In genomic region chr1:159917533-159917932, GRCh38 we compare ENCODE assay signal across 12 cellular contexts. TPM values are rescaled to one million over a fixed set of nuclear protein-coding genes. Genes with fewer than 3 reads are reported as not detected.
A peak's percentile ranks its signal among the peaks of the same experiment; 100 is the strongest.
DNase-seq lines count a peak whose midpoint lies in the region; ATAC-seq and TF ChIP-seq lines count a peak whose summit lies in the region.
"Had no signal": no experiment of that assay in that cellular context is flagged by ENCODE, and none has a peak within 500 bp of the region (broad histone marks: within the 10 kb centered on the region; RNA-seq: fewer than 3 reads in every experiment).

No MANE protein-coding gene starts in this region.

- peaks cover 19% of the 10 kb centered on the region for H3K79me1 ChIP-seq in mesendoderm (ENCODE audit: low read length)

- H3K18ac ChIP-seq in mesendoderm (ENCODE audit: low read length), result no peak overlapping the region

- no peak overlapping the region for H3K4ac ChIP-seq in mesendoderm (ENCODE audit: low read depth, low read length)

- H3K9me3 ChIP-seq in left ventricle myocardium inferior (replicated peaks) (no peaks in the 10 kb centered on the region), tibial nerve (no peaks in the 10 kb centered on the region)
- no peaks in the 10 kb centered on the region for H3K9me3 ChIP-seq in effector memory CD4-positive, alpha-beta T cell (ENCODE audit: control insufficient read depth, low read length)

- no peaks in the 10 kb centered on the region for H3K27me3 ChIP-seq in left ventricle myocardium inferior (ENCODE audit: low read depth)
- no peaks in the 10 kb centered on the region for H3K27me3 ChIP-seq in mesendoderm (ENCODE audit: insufficient read depth, low read length, poor library complexity)
- H3K27me3 ChIP-seq in tibial nerve, result no peaks in the 10 kb centered on the region
- no peaks in the 10 kb centered on the region for H3K27me3 ChIP-seq in effector memory CD4-positive, alpha-beta T cell (replicated peaks; ENCODE audit: control insufficient read depth, insufficient read depth, low read length, poor library complexity, severe bottlenecking)

- H3K4me1 ChIP-seq in left ventricle myocardium inferior (peaks cover 77% of the 10 kb centered on the region), mesendoderm (ENCODE audit: control insufficient read depth, low read depth, low read length) (peaks cover 37% of the 10 kb centered on the region), tibial nerve (peaks cover 0 to 52% (median 11%) of the 10 kb centered on the region in 4 donors)
- H3K4me1 ChIP-seq in effector memory CD4-positive, alpha-beta T cell (ENCODE audit: control insufficient read depth, insufficient read depth, low read length, poor library complexity, severe bottlenecking), result peaks cover 36% of the 10 kb centered on the region

- H3K9ac ChIP-seq in mesendoderm (ENCODE audit: low read length), result peak overlapping the region; percentile 32

- TF ChIP-seq POLR2A in tibial nerve (IDR thresholded peaks at IDR 0.05), result no peak

- no peak for TF ChIP-seq EP300 in tibial nerve (IDR thresholded peaks at IDR 0.05)

- no peak overlapping the region for H3K4me3 ChIP-seq in left ventricle myocardium inferior
- H3K4me3 ChIP-seq in mesendoderm (ENCODE audit: low read length), result no peak overlapping the region
- no peak overlapping the region for H3K4me3 ChIP-seq in tibial nerve
- H3K4me3 ChIP-seq in effector memory CD4-positive, alpha-beta T cell (ENCODE audit: insufficient read depth, low read depth, low read length, poor library complexity, severe bottlenecking), result no peak overlapping the region

- TF ChIP-seq CTCF in left ventricle myocardium inferior (IDR thresholded peaks at IDR 0.05; ENCODE audit: borderline replicate concordance), result no peak
- TF ChIP-seq CTCF in tibial nerve (IDR thresholded peaks at IDR 0.05), result no peak

- no CpG with 5 or more reads among the region's 4 CpGs for WGBS in mesendoderm (ENCODE audit: extremely low coverage, insufficient coverage, low lambda C conversion rate)
- WGBS in tibial nerve, 2 donors, result 94 to 96% methylated on average over 4 of the region's 4 CpGs

- H3K4me3 Mint-ChIP-seq in activated T-helper 1 cell treated with anti-CD3 and anti-CD28 coated beads, Interleukin-12 subunit alpha, Interleukin-12 subunit beta, Interleukin-2, Interleukin-4 antibody, amounts not matched to agents 30 ng/mL and 10 ng/mL and 1 ng/mL, durations not matched to agents 14 hours and 24 hours and 36 hours, result no peak overlapping the region

- H3K4me2 ChIP-seq in mesendoderm (ENCODE audit: low read length), result no peak overlapping the region

- no peaks in the 10 kb centered on the region for H3K9me3 Mint-ChIP-seq in activated T-helper 1 cell treated with anti-CD3 and anti-CD28 coated beads, Interleukin-12 subunit alpha, Interleukin-12 subunit beta, Interleukin-2, Interleukin-4 antibody, amounts not matched to agents 30 ng/mL and 10 ng/mL and 1 ng/mL, durations not matched to agents 14 hours and 24 hours and 36 hours

- H4K5ac ChIP-seq in mesendoderm (ENCODE audit: low read length), result no peak overlapping the region

- H3K56ac ChIP-seq in mesendoderm (ENCODE audit: low read length), result peak overlapping the region; percentile 58

- no peak for ATAC-seq in Right ventricle myocardium superior (ENCODE audit: poor library complexity)

- H2AK5ac ChIP-seq in mesendoderm (ENCODE audit: low read length), result no peak overlapping the region

- peaks cover 63% of the 10 kb centered on the region for H3K36me3 Mint-ChIP-seq in activated T-helper 1 cell treated with anti-CD3 and anti-CD28 coated beads, Interleukin-12 subunit alpha, Interleukin-12 subunit beta, Interleukin-2, Interleukin-4 antibody, amounts not matched to agents 30 ng/mL and 10 ng/mL and 1 ng/mL, durations not matched to agents 14 hours and 24 hours and 36 hours (ENCODE audit: low read depth)

- no peak overlapping the region for H3K23ac ChIP-seq in mesendoderm (ENCODE audit: low read length)

- H4K8ac ChIP-seq in mesendoderm (ENCODE audit: low read depth, low read length), result no peak overlapping the region

- intact Hi-C loops in left ventricle myocardium inferior (cut with micrococcal nuclease), result no loop called here
- intact Hi-C loops in Right ventricle myocardium superior (cut with DNase I), result no loop called here
- intact Hi-C loops in activated T-helper 1 cell treated with anti-CD3 and anti-CD28 coated beads, Interleukin-12 subunit alpha, Interleukin-12 subunit beta, Interleukin-2, Interleukin-4 antibody, amounts not matched to agents 30 ng/mL and 10 ng/mL and 1 ng/mL, durations not matched to agents 14 hours and 24 hours and 36 hours (cut with micrococcal nuclease), result no loop called here

- H2BK120ac ChIP-seq in mesendoderm (ENCODE audit: low read depth, low read length), result no peak overlapping the region

- H2BK15ac ChIP-seq in mesendoderm (replicated peaks; ENCODE audit: low read depth), result no peak overlapping the region

- H3K36me3 ChIP-seq in left ventricle myocardium inferior (peaks cover 47% of the 10 kb centered on the region), mesendoderm (ENCODE audit: control insufficient read depth, insufficient read depth, low read length) (peaks cover 8% of the 10 kb centered on the region), tibial nerve (peaks cover 0 to 58% (median 19%) of the 10 kb centered on the region in 3 donors)
- peaks cover 46% of the 10 kb centered on the region for H3K36me3 ChIP-seq in effector memory CD4-positive, alpha-beta T cell (ENCODE audit: control insufficient read depth, insufficient read depth, low read length)

- peak overlapping the region; percentile 56 for H3K27ac Mint-ChIP-seq in activated T-helper 1 cell treated with anti-CD3 and anti-CD28 coated beads, Interleukin-12 subunit alpha, Interleukin-12 subunit beta, Interleukin-2, Interleukin-4 antibody, amounts not matched to agents 30 ng/mL and 10 ng/mL and 1 ng/mL, durations not matched to agents 14 hours and 24 hours and 36 hours

- H3K27me3 Mint-ChIP-seq in activated T-helper 1 cell treated with anti-CD3 and anti-CD28 coated beads, Interleukin-12 subunit alpha, Interleukin-12 subunit beta, Interleukin-2, Interleukin-4 antibody, amounts not matched to agents 30 ng/mL and 10 ng/mL and 1 ng/mL, durations not matched to agents 14 hours and 24 hours and 36 hours (ENCODE audit: insufficient read depth), result no peaks in the 10 kb centered on the region

- H3K79me2 ChIP-seq in mesendoderm (ENCODE audit: control insufficient read depth, insufficient read depth, low read length), result peaks cover 30% of the 10 kb centered on the region

- no peak for DNase-seq in left ventricle myocardium inferior
- DNase-seq in Right ventricle myocardium superior, result no peak
- DNase-seq in activated T-helper 1 cell treated with anti-CD3 and anti-CD28 coated beads, Interleukin-12 subunit alpha, Interleukin-12 subunit beta, Interleukin-2, Interleukin-4 antibody, amounts not matched to agents 30 ng/mL and 10 ng/mL and 1 ng/mL, durations not matched to agents 14 hours and 24 hours and 36 hours (ENCODE audit: low spot score), result no peak
- no peak for DNase-seq in mesendoderm
- no peak for DNase-seq in tibial nerve (ENCODE audit: low spot score in 2 of 2)
- DNase-seq in RKO (ENCODE audit: low spot score), result no peak
- no peak for DNase-seq in effector memory CD4-positive, alpha-beta T cell
- no peak for DNase-seq in SKM-1 (lab: John Stamatoyannopoulos, UW; ENCODE audit: unreplicated experiment)
- DNase-seq: midbrain, SW 1271 had no signal

- peak overlapping the region; percentile 36 for H3K27ac ChIP-seq in left ventricle myocardium inferior (replicated peaks)
- H3K27ac ChIP-seq in mesendoderm (ENCODE audit: low read depth, low read length), result peak overlapping the region; percentile 22
- H3K27ac ChIP-seq in tibial nerve, result peak overlapping the region in 1 of 4 donors; percentile 7
- H3K27ac ChIP-seq in effector memory CD4-positive, alpha-beta T cell (ENCODE audit: insufficient read depth, low read length, poor library complexity, severe bottlenecking), result no peak overlapping the region

- peaks cover 58% of the 10 kb centered on the region for H3K4me1 Mint-ChIP-seq in activated T-helper 1 cell treated with anti-CD3 and anti-CD28 coated beads, Interleukin-12 subunit alpha, Interleukin-12 subunit beta, Interleukin-2, Interleukin-4 antibody, amounts not matched to agents 30 ng/mL and 10 ng/mL and 1 ng/mL, durations not matched to agents 14 hours and 24 hours and 36 hours (ENCODE audit: low read depth)

- peak overlapping the region; percentile 14 for H2BK5ac ChIP-seq in mesendoderm (ENCODE audit: low read length)

RNA-seq across cellular contexts. Expression of gene TAGLN2, which starts 7.8 kb away (rescaled TPM):
- total RNA-seq in left ventricle myocardium inferior (110 TPM), Right ventricle myocardium superior (116 TPM), tibial nerve (100 to 1,000 TPM; 149 to 205 (median 168) TPM)
- total RNA-seq in activated T-helper 1 cell treated with anti-CD3 and anti-CD28 coated beads, Interleukin-12 subunit alpha, Interleukin-12 subunit beta, Interleukin-2, Interleukin-4 antibody, amounts not matched to agents 30 ng/mL and 10 ng/mL and 1 ng/mL, durations not matched to agents 14 hours and 24 hours and 36 hours, result 442 and 461 TPM in 2 replicates
- 155 TPM for polyA plus RNA-seq in mesendoderm (2013, experiment 1 of 2)
- polyA plus RNA-seq in mesendoderm (2013, experiment 2 of 2), result 159 TPM

RNA-seq across cellular contexts. Expression of gene CFAP45, which starts 17.6 kb away (rescaled TPM):
- total RNA-seq in left ventricle myocardium inferior (1.1 TPM), Right ventricle myocardium superior (1.2 TPM), tibial nerve (under 1 TPM in 3 of 4 donors, not detected in 1; 0.39 to 0.66 (median 0.63) TPM)
- 0.78 and 1.7 TPM in 2 replicates for total RNA-seq in activated T-helper 1 cell treated with anti-CD3 and anti-CD28 coated beads, Interleukin-12 subunit alpha, Interleukin-12 subunit beta, Interleukin-2, Interleukin-4 antibody, amounts not matched to agents 30 ng/mL and 10 ng/mL and 1 ng/mL, durations not matched to agents 14 hours and 24 hours and 36 hours
- polyA plus RNA-seq in mesendoderm (2013, experiment 1 of 2), result 0.51 TPM
- 0.60 TPM for polyA plus RNA-seq in mesendoderm (2013, experiment 2 of 2)
- total RNA-seq: skeletal muscle tissue had no signal

RNA-seq across cellular contexts. Expression of gene IGSF9, which starts 27.9 kb away (rescaled TPM):
- total RNA-seq in left ventricle myocardium inferior (0.25 TPM), Right ventricle myocardium superior (0.30 TPM), tibial nerve (under 1 TPM in 2 of 4 donors, not detected in 2; 0.20 to 0.63 TPM)
- not detected in 2 replicates for total RNA-seq in activated T-helper 1 cell treated with anti-CD3 and anti-CD28 coated beads, Interleukin-12 subunit alpha, Interleukin-12 subunit beta, Interleukin-2, Interleukin-4 antibody, amounts not matched to agents 30 ng/mL and 10 ng/mL and 1 ng/mL, durations not matched to agents 14 hours and 24 hours and 36 hours
- polyA plus RNA-seq in mesendoderm (2013, experiment 1 of 2), result 10.4 TPM
- polyA plus RNA-seq in mesendoderm (2013, experiment 2 of 2), result 10.1 TPM
- total RNA-seq: NCI-H460 had no signal

RNA-seq across cellular contexts. Expression of gene SLAMF9, which starts 36.5 kb away (rescaled TPM):
- total RNA-seq in left ventricle myocardium inferior, result not detected
- total RNA-seq in Right ventricle myocardium superior, result not detected
- total RNA-seq in activated T-helper 1 cell treated with anti-CD3 and anti-CD28 coated beads, Interleukin-12 subunit alpha, Interleukin-12 subunit beta, Interleukin-2, Interleukin-4 antibody, amounts not matched to agents 30 ng/mL and 10 ng/mL and 1 ng/mL, durations not matched to agents 14 hours and 24 hours and 36 hours, result not detected in 2 replicates
- polyA plus RNA-seq in mesendoderm (2013, experiment 1 of 2), result 0.07 TPM
- not detected for polyA plus RNA-seq in mesendoderm (2013, experiment 2 of 2)
- total RNA-seq in tibial nerve, result not detected
- total RNA-seq: NCI-H460, skeletal muscle tissue had no signal

RNA-seq across cellular contexts. Expression of gene VSIG8, which starts 55.1 kb away (rescaled TPM):
- total RNA-seq in left ventricle myocardium inferior, result not detected
- total RNA-seq in Right ventricle myocardium superior, result not detected
- not detected in 2 replicates for total RNA-seq in activated T-helper 1 cell treated with anti-CD3 and anti-CD28 coated beads, Interleukin-12 subunit alpha, Interleukin-12 subunit beta, Interleukin-2, Interleukin-4 antibody, amounts not matched to agents 30 ng/mL and 10 ng/mL and 1 ng/mL, durations not matched to agents 14 hours and 24 hours and 36 hours
- polyA plus RNA-seq in mesendoderm (2013, experiment 1 of 2), result not detected
- polyA plus RNA-seq in mesendoderm (2013, experiment 2 of 2), result not detected
- total RNA-seq in tibial nerve, result under 1 TPM in 1 of 4 donors, not detected in 3; 0.20 TPM
- total RNA-seq: skeletal muscle tissue had no signal
